In the genomic region with DNA sequence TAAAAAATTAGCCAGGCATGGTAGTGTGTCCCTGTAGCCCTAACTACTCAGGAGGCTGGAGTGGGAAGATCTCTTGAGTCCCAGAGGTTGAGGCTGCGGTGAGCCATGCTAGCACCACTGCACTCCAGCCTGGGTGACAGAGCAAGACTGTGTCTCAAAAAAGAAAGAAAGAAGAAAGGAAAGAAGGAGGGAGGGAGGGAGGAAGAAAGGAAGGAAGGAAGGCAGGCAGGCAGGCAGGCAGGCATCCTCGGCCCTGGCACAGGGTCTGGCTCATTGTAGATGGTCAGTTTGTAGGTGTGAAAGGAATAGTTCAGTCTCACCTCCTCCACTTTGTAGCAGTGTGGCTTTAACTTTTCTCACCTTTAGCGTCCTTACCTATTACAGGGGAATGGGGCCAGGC, we compare ENCODE assay signal across 19 cellular contexts.
"Had no signal": no experiment of that assay in that cellular context is flagged by ENCODE, and none has a peak within 500 bp of the region (broad histone marks: within the 10 kb centered on the region; RNA-seq: fewer than 3 reads in every experiment).

No MANE protein-coding gene starts in this region.

- FAIRE-seq: kidney had no signal

- H3K4me3 Mint-ChIP-seq: activated CD8-positive, alpha-beta memory T cell treated with anti-CD3 and anti-CD28 coated beads, Interleukin-2, amount 10 ng/mL, durations not matched to agents 7 days and 5 days; activated naive CD4-positive, alpha-beta T cell treated with anti-CD3 and anti-CD28 coated beads, Interleukin-2, amount 10 ng/mL, durations not matched to agents 7 days and 5 days; natural killer cell treated with Interleukin-12 subunit alpha and Interleukin-12 subunit beta and Interleukin-15 and Interleukin-18, amount 100 ng/mL, for 72 hours; stimulated activated naive CD8-positive, alpha-beta T cell treated with anti-CD3 and anti-CD28 coated beads, Interleukin-15, Interleukin-2, amounts not matched to agents 100 ng/mL and 50 ng/mL, for 24 hours had no signal

- ATAC-seq: activated CD8-positive, alpha-beta memory T cell treated with anti-CD3 and anti-CD28 coated beads, Interleukin-2, amount 10 ng/mL, durations not matched to agents 7 days and 5 days; left ventricle myocardium superior; natural killer cell treated with Interleukin-12 subunit alpha and Interleukin-12 subunit beta and Interleukin-15 and Interleukin-18, amount 100 ng/mL, for 72 hours had no signal

- H3K36me3 ChIP-seq: cardiac muscle cell, thoracic aorta had no signal

- H3K27ac ChIP-seq: cardiac muscle cell had no signal

- H3K36me3 Mint-ChIP-seq: activated CD8-positive, alpha-beta memory T cell treated with anti-CD3 and anti-CD28 coated beads, Interleukin-2, amount 10 ng/mL, durations not matched to agents 7 days and 5 days; activated naive CD4-positive, alpha-beta T cell treated with anti-CD3 and anti-CD28 coated beads, Interleukin-2, amount 10 ng/mL, durations not matched to agents 7 days and 5 days; natural killer cell treated with Interleukin-12 subunit alpha and Interleukin-12 subunit beta and Interleukin-15 and Interleukin-18, amount 100 ng/mL, for 72 hours had no signal

- H3K9me3 ChIP-seq: thoracic aorta had no signal

- H3K4me3 ChIP-seq: cardiac muscle cell, skin epidermis, thoracic aorta had no signal

- H3K27me3 ChIP-seq: cardiac muscle cell had no signal

- H3K27me3 Mint-ChIP-seq: activated CD8-positive, alpha-beta memory T cell treated with anti-CD3 and anti-CD28 coated beads, Interleukin-2, amount 10 ng/mL, durations not matched to agents 7 days and 5 days; stimulated activated naive CD8-positive, alpha-beta T cell treated with anti-CD3 and anti-CD28 coated beads, Interleukin-15, Interleukin-2, amounts not matched to agents 100 ng/mL and 50 ng/mL, for 24 hours had no signal

- H3K9me3 Mint-ChIP-seq: activated naive CD4-positive, alpha-beta T cell treated with anti-CD3 and anti-CD28 coated beads, Interleukin-2, amount 10 ng/mL, durations not matched to agents 7 days and 5 days; natural killer cell treated with Interleukin-12 subunit alpha and Interleukin-12 subunit beta and Interleukin-15 and Interleukin-18, amount 100 ng/mL, for 72 hours; stimulated activated naive CD8-positive, alpha-beta T cell treated with anti-CD3 and anti-CD28 coated beads, Interleukin-15, Interleukin-2, amounts not matched to agents 100 ng/mL and 50 ng/mL, for 24 hours had no signal

- H3K27ac Mint-ChIP-seq: activated CD8-positive, alpha-beta memory T cell treated with anti-CD3 and anti-CD28 coated beads, Interleukin-2, amount 10 ng/mL, durations not matched to agents 7 days and 5 days; activated naive CD4-positive, alpha-beta T cell treated with anti-CD3 and anti-CD28 coated beads, Interleukin-2, amount 10 ng/mL, durations not matched to agents 7 days and 5 days; natural killer cell treated with Interleukin-12 subunit alpha and Interleukin-12 subunit beta and Interleukin-15 and Interleukin-18, amount 100 ng/mL, for 72 hours; stimulated activated naive CD8-positive, alpha-beta T cell treated with anti-CD3 and anti-CD28 coated beads, Interleukin-15, Interleukin-2, amounts not matched to agents 100 ng/mL and 50 ng/mL, for 24 hours had no signal

- DNase-seq: activated CD4-positive, alpha-beta T cell treated with anti-CD3 and anti-CD28 coated beads for 1 hour; activated CD4-positive, alpha-beta T cell treated with anti-CD3 and anti-CD28 coated beads, Interleukin-2, amount 50 U/mL, for 48 hours; activated CD8-positive, alpha-beta memory T cell treated with anti-CD3 and anti-CD28 coated beads, Interleukin-2, amount 10 ng/mL, durations not matched to agents 7 days and 5 days; activated naive CD4-positive, alpha-beta T cell treated with anti-CD3 and anti-CD28 coated beads, Interleukin-2, amount 10 ng/mL, durations not matched to agents 7 days and 5 days; activated T-cell treated with anti-CD3 and anti-CD28 coated beads, Interleukin-2, amount 50 U/mL, for 1 hour; erythroblast; hypothalamus; kidney; left ventricle myocardium superior; mesendoderm; retina; stimulated activated CD4-positive, alpha-beta T cell treated with anti-CD3 and anti-CD28 coated beads, Interleukin-4, amount 100 ng/mL, for 4 hours; T-helper 1 cell; T1000 had no signal
